Comparison of ENCODE assay signal across 18 cellular contexts in the genomic region with DNA sequence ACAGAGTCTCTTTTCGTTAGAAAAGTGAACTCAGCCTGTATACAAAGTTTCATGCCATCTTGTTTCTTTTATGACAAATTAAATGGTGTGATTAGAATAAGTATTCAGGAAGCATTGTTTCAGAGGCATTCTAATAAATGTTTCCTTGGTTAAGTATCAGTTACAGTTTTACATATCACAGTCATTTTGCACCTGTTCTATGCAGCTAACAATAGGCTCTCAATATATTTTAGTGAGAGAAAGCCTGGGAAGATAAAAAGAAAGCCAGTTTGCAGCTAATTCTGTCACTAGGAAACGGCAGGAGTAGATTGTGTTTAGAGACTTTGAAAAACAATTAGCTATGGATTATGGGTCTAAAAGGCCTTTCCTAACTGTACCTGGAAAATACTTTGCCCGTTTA.
"Had no signal": no experiment of that assay in that cellular context is flagged by ENCODE, and none has a peak within 500 bp of the region (broad histone marks: within the 10 kb centered on the region; RNA-seq: fewer than 3 reads in every experiment).

No MANE protein-coding gene starts in this region.

- H3K79me2 ChIP-seq: hepatocyte had no signal

- H3K4me3 ChIP-seq: cardiac muscle cell, esophagus muscularis mucosa, hepatocyte, skin epidermis, tibial artery had no signal

- H3K36me3 ChIP-seq: cardiac muscle cell, esophagus muscularis mucosa, neutrophil, tibial artery had no signal

- DNase-seq: activated CD4-positive, alpha-beta memory T cell treated with anti-CD3 and anti-CD28 coated beads, Interleukin-2, amount 10 ng/mL, durations not matched to agents 7 days and 5 days; activated CD4-positive, alpha-beta T cell treated with anti-CD3 and anti-CD28 coated beads for 4 hours; activated naive CD4-positive, alpha-beta T cell treated with anti-CD3 and anti-CD28 coated beads, Interleukin-2, amount 10 ng/mL, durations not matched to agents 7 days and 5 days; activated T-cell treated with anti-CD3 and anti-CD28 coated beads, Interleukin-2, amount 50 U/mL, for 24 hours; islet precursor cell; midbrain; naive B cell; retina; stimulated activated CD4-positive, alpha-beta T cell treated with anti-CD3 and anti-CD28 coated beads, Interleukin-4, amount 100 ng/mL, for 24 hours; stimulated activated naive CD4-positive, alpha-beta T cell; tibial artery had no signal

- H3K4me1 ChIP-seq: esophagus muscularis mucosa, tibial artery had no signal

- H3K4me2 ChIP-seq: hepatocyte had no signal

- H2AFZ ChIP-seq: hepatocyte had no signal

- H3K27ac ChIP-seq: cardiac muscle cell, esophagus muscularis mucosa, hepatocyte, neutrophil, skin epidermis, tibial artery had no signal

- ATAC-seq: left lobe of liver, WTC11 had no signal

- H3K27me3 ChIP-seq: cardiac muscle cell, esophagus muscularis mucosa, hepatocyte, neutrophil, tibial artery had no signal

- H3K9me3 ChIP-seq: esophagus muscularis mucosa, neutrophil, tibial artery had no signal
